15 cellular contexts compared by ENCODE assay signal in the genomic region with DNA sequence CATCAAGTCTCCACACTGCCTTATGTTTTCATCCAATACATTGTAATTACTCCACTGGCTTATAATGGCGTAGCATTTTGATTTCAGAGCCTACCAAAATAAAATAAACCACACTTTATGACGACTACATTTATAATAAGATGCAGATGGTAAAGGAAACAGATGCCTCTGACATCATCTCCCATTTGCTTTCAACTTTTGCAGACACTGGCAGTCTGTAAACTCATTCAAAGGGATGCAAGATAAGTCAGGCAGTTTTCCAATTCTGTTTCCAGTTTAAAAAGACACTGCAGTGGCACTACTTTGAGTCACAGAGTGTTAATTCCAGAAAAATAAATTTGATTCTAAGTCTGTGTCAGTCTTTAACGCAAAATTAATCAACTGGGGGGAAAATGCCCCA. TPM values are rescaled to one million over a fixed set of nuclear protein-coding genes. Genes with fewer than 3 reads are reported as not detected.
DNase-seq lines count a peak whose midpoint lies in the region; TF ChIP-seq lines count a peak whose summit lies in the region.
"Had no signal": no experiment of that assay in that cellular context is flagged by ENCODE, and none has a peak within 500 bp of the region (broad histone marks: within the 10 kb centered on the region; RNA-seq: fewer than 3 reads in every experiment).

No MANE protein-coding gene starts in this region.

- peak; percentile 36 for DNase-seq in A673 (ENCODE audit: low spot score)
- DNase-seq in HFF-Myc (ENCODE audit: extremely low read depth, low read depth): peak; percentile 66
- no peak for DNase-seq in dermis blood vessel endothelial cell
- DNase-seq in Calu3: no peak
- no peak for DNase-seq in lower leg skin (ENCODE audit: low spot score in 2 of 2)
- DNase-seq in activated naive CD4-positive, alpha-beta T cell treated with Interleukin-2 at 50 U/mL for 16 hours: no peak
- DNase-seq: activated CD8-positive, alpha-beta memory T cell treated with anti-CD3 and anti-CD28 coated beads, Interleukin-2, amount 50 U/mL, for 4 hours; activated naive CD4-positive, alpha-beta T cell treated with anti-CD3 and anti-CD28 coated beads for 36 hours; KG1; kidney glomerular epithelial cell; posterior cingulate gyrus; spleen; stimulated activated naive B cell treated with anti-CD40 and anti-IgM and Interleukin-4, amounts not matched to agents 10 μg/mL and 1 μg/mL and 100 μg/mL, for 72 hours had no signal

- H3K4me3 ChIP-seq in A673 (ENCODE audit: low read depth, low read length, poor library complexity, severe bottlenecking) (no peak overlapping the region), HFF-Myc (replicated peaks; ENCODE audit: low read depth, low read length) (no peak overlapping the region), lower leg skin (ENCODE audit: low read depth, poor library complexity, severe bottlenecking) (no peak overlapping the region)
- H3K4me3 ChIP-seq: spleen had no signal

- H3K9me3 Mint-ChIP-seq in Calu3 (ENCODE audit: low read depth, unreplicated experiment): no peaks in the 10 kb centered on the region
- H3K9me3 Mint-ChIP-seq: activated naive CD4-positive, alpha-beta T cell treated with anti-CD3 and anti-CD28 coated beads for 36 hours; stimulated activated naive B cell treated with anti-CD40 and anti-IgM and Interleukin-4, amounts not matched to agents 10 μg/mL and 1 μg/mL and 100 μg/mL, for 72 hours had no signal

- no peak overlapping the region for H3K4me3 Mint-ChIP-seq in Calu3 (ENCODE audit: low read depth, unreplicated experiment)
- H3K4me3 Mint-ChIP-seq: activated naive CD4-positive, alpha-beta T cell treated with anti-CD3 and anti-CD28 coated beads for 36 hours; stimulated activated naive B cell treated with anti-CD40 and anti-IgM and Interleukin-4, amounts not matched to agents 10 μg/mL and 1 μg/mL and 100 μg/mL, for 72 hours had no signal

- H3K27me3 ChIP-seq in A673 (replicated peaks; ENCODE audit: insufficient read depth, low read depth, low read length, poor library complexity): no peaks in the 10 kb centered on the region
- no peaks in the 10 kb centered on the region for H3K27me3 ChIP-seq in layer of hippocampus (ENCODE audit: control insufficient read depth, insufficient read depth, low read length)
- H3K27me3 ChIP-seq: spleen had no signal

- H3K4me1 Mint-ChIP-seq in Calu3 (ENCODE audit: low read depth, unreplicated experiment): peaks cover 8% of the 10 kb centered on the region
- H3K4me1 Mint-ChIP-seq: stimulated activated naive B cell treated with anti-CD40 and anti-IgM and Interleukin-4, amounts not matched to agents 10 μg/mL and 1 μg/mL and 100 μg/mL, for 72 hours had no signal

- BruUV-seq in A673 (replicated peaks; lab: Mats Ljungman, UMichigan): no TSS peak
- no TSS peak for BruUV-seq in Calu3 (replicated peaks; lab: Mats Ljungman, UMichigan)

- no peaks in the 10 kb centered on the region for H3K27me3 Mint-ChIP-seq in Calu3 (ENCODE audit: unreplicated experiment)

- CTCF ChIA-PET in A673 (lab: Charles Lee): no interaction called here
- CTCF ChIA-PET in Calu3 (lab: Charles Lee): no interaction called here

- no peak for TF ChIP-seq POLR2A in lower leg skin (IDR thresholded peaks at IDR 0.05)

- H3K4me1 ChIP-seq in A673 (ENCODE audit: insufficient read depth, low read length, poor library complexity, severe bottlenecking): peaks cover 6% of the 10 kb centered on the region

- H3K27ac ChIP-seq in A673 (ENCODE audit: low read depth, low read length, poor library complexity, severe bottlenecking) (peak overlapping the region; percentile 9), cingulate gyrus (ENCODE audit: low read depth, low read length) (peak overlapping the region; percentile 76), layer of hippocampus (ENCODE audit: low read depth, low read length) (peak overlapping the region; percentile 70)

- intact Hi-C loops in A673 (cut with micrococcal nuclease; ENCODE audit: unreplicated experiment): loop anchor here (10.0 kb wide), 3 partner anchors 85 to 1155 kb away; no protein-coding TSS in a partner anchor
- intact Hi-C loops in Calu3 (cut with micrococcal nuclease; ENCODE audit: unreplicated experiment): no loop called here
- intact Hi-C loops in lower leg skin (cut with DNase I; ENCODE audit: low total_unique reads): no loop called here

- TF ChIP-seq CTCF in A673 (conservative IDR thresholded peaks at IDR 0.05; ENCODE audit: low read depth, low read length): no peak
- no peak for TF ChIP-seq CTCF in HFF-Myc (IDR thresholded peaks at IDR 0.05; ENCODE audit: low read depth, low read length, missing control alignments)
- no peak for TF ChIP-seq CTCF in Calu3 (IDR thresholded peaks at IDR 0.05; ENCODE audit: unreplicated experiment)
- TF ChIP-seq CTCF in lower leg skin (IDR thresholded peaks at IDR 0.05): no peak

- peaks cover 26% of the 10 kb centered on the region for H3K36me3 Mint-ChIP-seq in Calu3 (ENCODE audit: insufficient read depth, unreplicated experiment)
- H3K36me3 Mint-ChIP-seq: stimulated activated naive B cell treated with anti-CD40 and anti-IgM and Interleukin-4, amounts not matched to agents 10 μg/mL and 1 μg/mL and 100 μg/mL, for 72 hours had no signal

- POLR2A ChIA-PET in A673 (lab: Charles Lee; ENCODE audit: low non-redundant PET): no interaction called here

- H3K27ac Mint-ChIP-seq in Calu3 (ENCODE audit: unreplicated experiment): no peak overlapping the region
- H3K27ac Mint-ChIP-seq: activated naive CD4-positive, alpha-beta T cell treated with anti-CD3 and anti-CD28 coated beads for 36 hours; stimulated activated naive B cell treated with anti-CD40 and anti-IgM and Interleukin-4, amounts not matched to agents 10 μg/mL and 1 μg/mL and 100 μg/mL, for 72 hours had no signal

- H3K9me3 ChIP-seq in A673 (ENCODE audit: low read depth, low read length, poor library complexity, severe bottlenecking): no peaks in the 10 kb centered on the region
- H3K9me3 ChIP-seq: spleen had no signal

- H3K36me3 ChIP-seq in A673 (ENCODE audit: insufficient read depth, low read length, poor library complexity, severe bottlenecking): peaks cover 63% of the 10 kb centered on the region
- H3K36me3 ChIP-seq: spleen had no signal

- 55 to 62% methylated on average over 3 of the region's 3 CpGs for WGBS in lower leg skin, 2 donors

RNA-seq across cellular contexts. Expression of a gene that starts 6.8 kb away (rescaled TPM):
- total RNA-seq in A673 (2021): 24.9 and 30.8 TPM in 2 replicates
- 9.2 and 10.6 TPM in 2 replicates for total RNA-seq in dermis blood vessel endothelial cell
- 28.0 and 32.2 TPM in 2 replicates for total RNA-seq in Calu3 (2022)
- 1 to 10 TPM; 2.9 to 6.3 (median 4.9) TPM for total RNA-seq in lower leg skin

Comparison
In these comparisons a context has a peak if more than half of its experiments do, and no peak if none do; other contexts are left out.
1. DNase-seq: peak in A673 (single experiment) and HFF-Myc (single experiment); none in dermis blood vessel endothelial cell (single experiment), Calu3 (single experiment), lower leg skin (0 of 2) and activated naive CD4-positive, alpha-beta T cell treated with Interleukin-2 at 50 U/mL for 16 hours (single experiment).
2. H3K27ac ChIP-seq: peak in every context shown above with its lines; median percentile 76 in cingulate gyrus; 70 in layer of hippocampus; 9 in A673.